Comparison of ENCODE assay signal across 18 cellular contexts in genomic region chr12:57907281-57907680, GRCh38. TPM values are rescaled to one million over a fixed set of nuclear protein-coding genes. Genes with fewer than 3 reads are reported as not detected.
DNase-seq lines count a peak whose midpoint lies in the region; ATAC-seq, FAIRE-seq and TF ChIP-seq lines count a peak whose summit lies in the region.
"Had no signal": no experiment of that assay in that cellular context is flagged by ENCODE, and none has a peak within 500 bp of the region (broad histone marks: within the 10 kb centered on the region; RNA-seq: fewer than 3 reads in every experiment).

No MANE protein-coding gene starts in this region.

- WGBS in IMR-90 (ENCODE audit: extremely low coverage in 2 of 2, insufficient read length in 1 of 2), 2 experiments = 80% methylated on average over 1 of the region's 3 CpGs; no CpG with 5 or more reads in 1 of the 2 experiments
- 26% methylated on average over 3 of the region's 3 CpGs for WGBS in K562 (ENCODE audit: insufficient coverage, low coverage, missing lambda C conversion rate)
- WGBS in mesendoderm (ENCODE audit: extremely low coverage, insufficient coverage, low lambda C conversion rate) = no CpG with 5 or more reads among the region's 3 CpGs

- H3K4me2 ChIP-seq in IMR-90 (ENCODE audit: low read depth, low read length) = no peak overlapping the region
- H3K4me2 ChIP-seq in K562 (ENCODE audit: insufficient read depth, low read length) = no peak overlapping the region
- H3K4me2 ChIP-seq in mesendoderm (ENCODE audit: low read length) = no peak overlapping the region

- TF ChIP-seq POLR2A in IMR-90 (IDR thresholded peaks at IDR 0.05; ENCODE audit: low read depth, low read length) (no peak), K562 (conservative IDR thresholded peaks at IDR 0.05) (no peak)

- dilution Hi-C loops in IMR-90 (cut with HindIII; ENCODE audit: low sequenced_read_pairs, unreplicated experiment) = no loop called here

- H3K18ac ChIP-seq in IMR-90 (ENCODE audit: low read depth, low read length) (no peak overlapping the region), mesendoderm (ENCODE audit: low read length) (no peak overlapping the region)

- H2BK5ac ChIP-seq in IMR-90 (ENCODE audit: low read depth, low read length, poor library complexity, severe bottlenecking) (no peak overlapping the region), mesendoderm (ENCODE audit: low read length) (no peak overlapping the region)

- H3K27ac ChIP-seq in IMR-90 (ENCODE audit: insufficient read depth, low read length) (no peak overlapping the region), K562 (ENCODE audit: extremely low read depth, low read depth, low read length) (no peak overlapping the region), mesendoderm (ENCODE audit: low read depth, low read length) (no peak overlapping the region)

- H3K27me3 ChIP-seq in IMR-90 (ENCODE audit: control insufficient read depth, insufficient read depth, low read length) (peaks cover 38% of the 10 kb centered on the region), K562 (ENCODE audit: control insufficient read depth in 2 of 2, insufficient read depth in 2 of 2, low read length in 2 of 2) (no peaks in the 10 kb centered on the region), mesendoderm (ENCODE audit: insufficient read depth, low read length, poor library complexity) (no peaks in the 10 kb centered on the region)

- H2AFZ ChIP-seq in IMR-90 (replicated peaks; ENCODE audit: low read length, poor library complexity) = peak overlapping the region; percentile 18
- 0 out of 2 replicates have a peak overlapping the region, but pooled peaks have one; percentile 22 for H2AFZ ChIP-seq in K562 (ENCODE audit: low read depth, low read length)

- no peak for TF ChIP-seq EP300 in K562 (IDR thresholded peaks at IDR 0.05; ENCODE audit: low read length)

- CTCF ChIA-PET in IMR-90 (lab: Yijun Ruan, JAX) = interaction anchor here (1.1 kb wide), 1 partner anchor 104 kb away, joined by 3 read pairs; no protein-coding TSS in a partner anchor
- CTCF ChIA-PET in K562 (lab: Yijun Ruan, JAX; ENCODE audit: low intra/inter-chr PET ratio) = interaction anchor here (2.7 to 7.9 kb wide), 2 partner anchors 76 to 324 kb away, joined by 17 to 227 read pairs; no protein-coding TSS in a partner anchor

- H3K9me3 ChIP-seq in IMR-90 (ENCODE audit: control insufficient read depth, insufficient read depth, low read length) (no peaks in the 10 kb centered on the region), K562 (replicated peaks; ENCODE audit: control insufficient read depth, insufficient read depth, low read depth, low read length) (no peaks in the 10 kb centered on the region)

- H3K79me2 ChIP-seq in K562 (ENCODE audit: control insufficient read depth, insufficient read depth, low read length) (no peaks in the 10 kb centered on the region), mesendoderm (ENCODE audit: control insufficient read depth, insufficient read depth, low read length) (no peaks in the 10 kb centered on the region)

- no peak overlapping the region for H3K56ac ChIP-seq in IMR-90 (ENCODE audit: extremely low read depth, insufficient read depth, low read length)
- no peak overlapping the region for H3K56ac ChIP-seq in mesendoderm (ENCODE audit: low read length)

- H4K20me1 ChIP-seq in IMR-90 (ENCODE audit: insufficient read depth, low read length) (no peaks in the 10 kb centered on the region), K562 (replicated peaks; ENCODE audit: control insufficient read depth, insufficient read depth, low read length) (no peaks in the 10 kb centered on the region)

- H3K9me1 ChIP-seq in IMR-90 (ENCODE audit: insufficient read depth, low read length) = no peaks in the 10 kb centered on the region
- no peaks in the 10 kb centered on the region for H3K9me1 ChIP-seq in K562 (ENCODE audit: control insufficient read depth, insufficient read depth, low read length)

- H2BK15ac ChIP-seq in IMR-90 (ENCODE audit: low read depth, low read length) (no peak overlapping the region), mesendoderm (replicated peaks; ENCODE audit: low read depth) (no peak overlapping the region)

- no peaks in the 10 kb centered on the region for H3K36me3 ChIP-seq in IMR-90 (ENCODE audit: control insufficient read depth, insufficient read depth, low read length)
- H3K36me3 ChIP-seq in K562 (ENCODE audit: control insufficient read depth, insufficient read depth, low read length) = no peaks in the 10 kb centered on the region
- no peaks in the 10 kb centered on the region for H3K36me3 ChIP-seq in mesendoderm (ENCODE audit: control insufficient read depth, insufficient read depth, low read length)

- no peak overlapping the region for H3K23ac ChIP-seq in IMR-90 (ENCODE audit: low read depth, low read length)
- no peak overlapping the region for H3K23ac ChIP-seq in mesendoderm (ENCODE audit: low read length)

- ATAC-seq in IMR-90 (ENCODE audit: low read depth) = no peak
- no peak for ATAC-seq in K562
- no peak for ATAC-seq in stimulated activated effector memory CD8-positive, alpha-beta T cell treated with anti-CD3 and anti-CD28 coated beads, Interleukin-12 subunit alpha, Interleukin-12 subunit beta, amount 100 ng/mL, for 72 hours
- no peak for ATAC-seq in HG03175 (IDR thresholded peaks at IDR 0.05; ENCODE audit: unreplicated experiment)
- ATAC-seq: HCT116 had no signal

- H3K4me1 ChIP-seq in IMR-90 (ENCODE audit: control insufficient read depth, insufficient read depth, low read length) (peaks cover 3% of the 10 kb centered on the region), K562 (replicated peaks in 1 of 2; ENCODE audit: control insufficient read depth in 2 of 2, insufficient read depth in 2 of 2, low read length in 2 of 2) (peaks cover 0 to 8% of the 10 kb centered on the region in 2 experiments; a peak in 3 of 5 replicates), mesendoderm (ENCODE audit: control insufficient read depth, low read depth, low read length) (no peaks in the 10 kb centered on the region)

- POLR2A ChIA-PET in IMR-90 (lab: Charles Lee; ENCODE audit: unreplicated experiment) (no interaction called here), K562 (lab: Yijun Ruan, JAX) (interaction anchor here (0.6 to 1.7 kb wide), 2 partner anchors 54 to 75 kb away, joined by 3 to 4 read pairs; no protein-coding TSS in a partner anchor)

- H4K8ac ChIP-seq in IMR-90 (ENCODE audit: low read depth in 2 of 2, low read length in 2 of 2) = no peak overlapping the region
- H4K8ac ChIP-seq in mesendoderm (ENCODE audit: low read depth, low read length) = no peak overlapping the region

- no TSS peak for BruUV-seq in IMR-90 (replicated peaks; lab: Mats Ljungman, UMichigan)
- BruUV-seq in K562 (replicated peaks; lab: Mats Ljungman, UMichigan) = no TSS peak

- H3K36me3 Mint-ChIP-seq in stimulated activated effector memory CD8-positive, alpha-beta T cell treated with anti-CD3 and anti-CD28 coated beads, Interleukin-12 subunit alpha, Interleukin-12 subunit beta, amount 100 ng/mL, for 72 hours = no peaks in the 10 kb centered on the region
- H3K36me3 Mint-ChIP-seq: CD4-positive, alpha-beta memory T cell had no signal

- intact Hi-C loops in IMR-90 (cut with micrococcal nuclease) = no loop called here
- intact Hi-C loops in K562 (cut with micrococcal nuclease) = no loop called here

- no peak overlapping the region for H3K4me3 ChIP-seq in IMR-90 (ENCODE audit: insufficient read depth, low read depth, low read length)
- H3K4me3 ChIP-seq in K562 = no peak overlapping the region
- no peak overlapping the region for H3K4me3 ChIP-seq in mesendoderm (ENCODE audit: low read length)

- TF ChIP-seq CTCF in IMR-90 (conservative IDR thresholded peaks at IDR 0.05; ENCODE audit: low read depth, low read length) (no peak), K562 (IDR thresholded peaks at IDR 0.05 in 2 of 3, conservative IDR thresholded peaks at IDR 0.05 in 1 of 3; ENCODE audit: insufficient read depth in 2 of 3, low read depth in 1 of 3, low read length in 3 of 3) (no peak)

- H2AK9ac ChIP-seq in IMR-90 (replicated peaks; ENCODE audit: low read depth, low read length, poor library complexity) = no peak overlapping the region

- H3K9ac ChIP-seq in IMR-90 (ENCODE audit: low read depth, low read length) (no peak overlapping the region), K562 (ENCODE audit: insufficient read depth in 1 of 2, low read depth in 2 of 2, low read length in 2 of 2) (no peak overlapping the region), mesendoderm (ENCODE audit: low read length) (no peak overlapping the region)

- H2AK5ac ChIP-seq in IMR-90 (ENCODE audit: low read depth, low read length) (no peak overlapping the region), mesendoderm (ENCODE audit: low read length) (no peak overlapping the region)

- FAIRE-seq in K562 (lab: Jason Lieb, UNC) = no peak
- FAIRE-seq: GM12891, GM18507 had no signal

- in situ Hi-C loops in IMR-90 (cut with MboI; ENCODE audit: low sequenced_read_pairs) (loop anchor here (5.0 kb wide), 1 partner anchor 80 kb away; no protein-coding TSS in a partner anchor), K562 (cut with MboI) (loop anchor here (5.0 kb wide), 1 partner anchor 80 kb away; no protein-coding TSS in a partner anchor)

- no peak overlapping the region for H3K27ac Mint-ChIP-seq in stimulated activated effector memory CD8-positive, alpha-beta T cell treated with anti-CD3 and anti-CD28 coated beads, Interleukin-12 subunit alpha, Interleukin-12 subunit beta, amount 100 ng/mL, for 72 hours
- H3K27ac Mint-ChIP-seq: H9 had no signal

- no peaks in the 10 kb centered on the region for H3K9me3 Mint-ChIP-seq in stimulated activated effector memory CD8-positive, alpha-beta T cell treated with anti-CD3 and anti-CD28 coated beads, Interleukin-12 subunit alpha, Interleukin-12 subunit beta, amount 100 ng/mL, for 72 hours
- H3K9me3 Mint-ChIP-seq: H9 had no signal

- peak; percentile 58 for DNase-seq in ELR (ENCODE audit: low read depth)
- no peak for DNase-seq in IMR-90
- no peak for DNase-seq in K562 (ENCODE audit: extremely low read depth in 1 of 4, low spot score in 3 of 4)
- DNase-seq in mesendoderm = peak; percentile 61
- DNase-seq in NCI-H1436 (lab: John Stamatoyannopoulos, UW) = no peak
- DNase-seq in stimulated activated effector memory CD8-positive, alpha-beta T cell treated with anti-CD3 and anti-CD28 coated beads, Interleukin-12 subunit alpha, Interleukin-12 subunit beta, amount 100 ng/mL, for 72 hours (ENCODE audit: low spot score in 2 of 2) = no peak
- no peak for DNase-seq in dedifferentiated amniotic fluid mesenchymal stem cell (ENCODE audit: extremely low spot score)
- DNase-seq: Calu3; CD4-positive, alpha-beta memory T cell; COR-L47; DMS53; DMS79 treated with DMSO at 0.1 percent for 48 hours; GF-D8; H9 had no signal

- H4K5ac ChIP-seq in IMR-90 (ENCODE audit: low read depth, low read length) = no peak overlapping the region
- no peak overlapping the region for H4K5ac ChIP-seq in mesendoderm (ENCODE audit: low read length)

- no peak overlapping the region for H2BK20ac ChIP-seq in IMR-90 (ENCODE audit: low read depth, low read length)

- H3K4me1 Mint-ChIP-seq in stimulated activated effector memory CD8-positive, alpha-beta T cell treated with anti-CD3 and anti-CD28 coated beads, Interleukin-12 subunit alpha, Interleukin-12 subunit beta, amount 100 ng/mL, for 72 hours = peaks cover 7% of the 10 kb centered on the region

- H3K4me3 Mint-ChIP-seq in stimulated activated effector memory CD8-positive, alpha-beta T cell treated with anti-CD3 and anti-CD28 coated beads, Interleukin-12 subunit alpha, Interleukin-12 subunit beta, amount 100 ng/mL, for 72 hours = no peak overlapping the region
- H3K4me3 Mint-ChIP-seq: CD4-positive, alpha-beta memory T cell; H9 had no signal

- TF ChIP-seq RAD21 in IMR-90 (IDR thresholded peaks at IDR 0.05; ENCODE audit: low read length) (no peak), K562 (CRISPR knock-in tag; conservative IDR thresholded peaks at IDR 0.05 in 1 of 2, IDR thresholded peaks at IDR 0.05 in 1 of 2) (no peak)

- no peak overlapping the region for H3K14ac ChIP-seq in IMR-90 (replicated peaks; ENCODE audit: low read depth, low read length)

- no peak overlapping the region for H4K91ac ChIP-seq in IMR-90 (ENCODE audit: insufficient read depth, low read depth, low read length)

- H3K4ac ChIP-seq in IMR-90 (ENCODE audit: low read depth, low read length) = no peak overlapping the region
- no peak overlapping the region for H3K4ac ChIP-seq in mesendoderm (ENCODE audit: low read depth, low read length)

- H2BK120ac ChIP-seq in IMR-90 (ENCODE audit: low read depth, low read length) (no peak overlapping the region), mesendoderm (ENCODE audit: low read depth, low read length) (no peak overlapping the region)

- H3K79me1 ChIP-seq in IMR-90 (ENCODE audit: low read depth in 1 of 2, low read length in 2 of 2) (no peaks in the 10 kb centered on the region; a peak in 1 of 4 replicates), mesendoderm (ENCODE audit: low read length) (no peaks in the 10 kb centered on the region)

RNA-seq across cellular contexts. Expression of gene ATP23, which starts 34.1 kb away (rescaled TPM):
- total RNA-seq in IMR-90 (2012; rRNA removed) (7.2 TPM in 2 replicates), K562 (2014; rRNA removed) (21.3 and 32.6 TPM in 2 replicates), K562 (2014; rRNA removed; fragmentation: Illumina TruSeq; extraction: Trizol) (28.5 and 32.8 TPM in 2 replicates), K562 (2015; rRNA removed; fragmentation: Illumina TruSeq; extraction: Trizol) (33.6 and 33.9 TPM in 2 replicates), K562 (2021) (20.8 and 21.4 TPM in 2 replicates)
- polyA plus RNA-seq in IMR-90 (2012; rRNA removed) (5.4 and 6.4 TPM in 2 replicates), K562 (2011; rRNA removed) (38.5 and 53.7 TPM in 2 replicates), K562 (2014; fragmentation: Illumina TruSeq; extraction: Trizol) (35.2 and 37.0 TPM in 2 replicates), K562 (2014; fragmentation: Nextera tagmentation; extraction: Ambion mirVana) (10 to 100 TPM in 1 of 2 experiments, 1 to 10 TPM in 1; 8.3 to 12.4 TPM), K562 (2014; rRNA removed) (31.9 and 32.8 TPM in 2 replicates)
- polyA plus RNA-seq in IMR-90 (2012; cell fraction: cytosol; rRNA removed) = 1.8 and 3.0 TPM in 2 replicates
- 0.52 and 3.2 TPM in 2 replicates for polyA plus RNA-seq in IMR-90 (2012; cell fraction: nucleus; rRNA removed; ENCODE audit: low replicate concordance)
- total RNA-seq in K562 (2011; cell fraction: chromatin; rRNA removed; ENCODE audit: low replicate concordance) = 4.7 and 8.2 TPM in 2 replicates
- total RNA-seq in K562 (2011; cell fraction: nucleolus; rRNA removed) = 3.4 and 5.2 TPM in 2 replicates
- 5.9 and 8.9 TPM in 2 replicates for total RNA-seq in K562 (2011; cell fraction: nucleoplasm; rRNA removed)
- 25.6 and 40.5 TPM in 2 replicates for polyA plus RNA-seq in K562 (2011; cell fraction: cytosol; rRNA removed)
- 21.0 and 23.6 TPM in 2 replicates for polyA plus RNA-seq in K562 (2011; cell fraction: nucleus; rRNA removed)
- 19.0 and 20.4 TPM in 2 replicates for polyA plus RNA-seq in K562 (2012)
- 12.0 and 19.2 TPM in 2 replicates for polyA minus RNA-seq in K562 (2011; rRNA and poly(A)+ RNA removed)
- 3.4 and 18.2 TPM in 2 replicates for polyA minus RNA-seq in K562 (2011; cell fraction: cytosol; rRNA and poly(A)+ RNA removed)
- polyA minus RNA-seq in K562 (2011; cell fraction: nucleus; rRNA and poly(A)+ RNA removed) = 6.5 and 7.6 TPM in 2 replicates
- polyA plus RNA-seq in mesendoderm (2013, experiment 1 of 2) = 10.9 TPM
- polyA plus RNA-seq in mesendoderm (2013, experiment 2 of 2) = 10.4 TPM

Comparison
In these comparisons a context has a peak if more than half of its experiments do, and no peak if none do; other contexts are left out.
1. DNase-seq: peak in ELR (single experiment) and mesendoderm (single experiment); none in IMR-90 (single experiment), K562 (0 of 4), NCI-H1436 (single experiment), stimulated activated effector memory CD8-positive, alpha-beta T cell treated with anti-CD3 and anti-CD28 coated beads, Interleukin-12 subunit alpha, Interleukin-12 subunit beta, amount 100 ng/mL, for 72 hours (0 of 2) and dedifferentiated amniotic fluid mesenchymal stem cell (single experiment).